8 cellular contexts compared by ENCODE assay signal in genomic region chr17:80454557-80455327, GRCh38. TPM values are rescaled to one million over a fixed set of nuclear protein-coding genes. Genes with fewer than 3 reads are reported as not detected.
DNase-seq lines count a peak whose midpoint lies in the region; ATAC-seq and TF ChIP-seq lines count a peak whose summit lies in the region.

No MANE protein-coding gene starts in this region.

- H3K9me3 ChIP-seq in SK-N-SH, result no peaks in the 10 kb centered on the region
- no peaks in the 10 kb centered on the region for H3K9me3 ChIP-seq in osteoblast (ENCODE audit: low read depth, low read length)
- H3K9me3 ChIP-seq in thoracic aorta, result no peaks in the 10 kb centered on the region

- no peaks in the 10 kb centered on the region for H3K9me3 Mint-ChIP-seq in activated naive CD8-positive, alpha-beta T cell (ENCODE audit: low read depth)
- peaks cover 17% of the 10 kb centered on the region for H3K9me3 Mint-ChIP-seq in glutamatergic neuron (ENCODE audit: unreplicated experiment)

- no peak for TF ChIP-seq RAD21 in SK-N-SH (IDR thresholded peaks at IDR 0.05; ENCODE audit: low read length)

- peak overlapping the region; percentile 79 to 97 for H3K27ac ChIP-seq in SK-N-SH (ENCODE audit: low read depth in 2 of 2, low read length in 1 of 2)
- H3K27ac ChIP-seq in osteoblast (ENCODE audit: low read depth, low read length), result peak overlapping the region; percentile 91
- peak overlapping the region; percentile 99 for H3K27ac ChIP-seq in thoracic aorta

- H3K4me1 ChIP-seq in SK-N-SH (ENCODE audit: control insufficient read depth in 1 of 2, insufficient read depth in 2 of 2, low read depth in 1 of 2, low read length in 1 of 2) (peaks cover 0 to 34% of the 10 kb centered on the region in 2 experiments; a peak in 1 of 4 replicates), osteoblast (ENCODE audit: insufficient read depth, low read length) (peaks cover 13% of the 10 kb centered on the region), thoracic aorta (ENCODE audit: control insufficient read depth in 1 of 2, low read depth in 2 of 2) (peaks cover 19 to 32% of the 10 kb centered on the region in 2 donors)

- H3K36me3 ChIP-seq in SK-N-SH (replicated peaks in 1 of 2; ENCODE audit: control insufficient read depth in 1 of 2, insufficient read depth in 2 of 2, low read length in 1 of 2), result no peaks in the 10 kb centered on the region
- H3K36me3 ChIP-seq in osteoblast (ENCODE audit: insufficient read depth, low read length), result no peaks in the 10 kb centered on the region
- H3K36me3 ChIP-seq in thoracic aorta, result no peaks in the 10 kb centered on the region

- peaks cover 5% of the 10 kb centered on the region for H3F3A ChIP-seq in SK-N-SH (replicated peaks; ENCODE audit: insufficient read depth)

- H3K79me2 ChIP-seq in SK-N-SH (ENCODE audit: insufficient read depth), result peaks cover 6% of the 10 kb centered on the region; the same call in 1 of the 2 replicates
- H3K79me2 ChIP-seq in osteoblast (ENCODE audit: insufficient read depth, low read length), result no peaks in the 10 kb centered on the region

- H3K27me3 ChIP-seq in SK-N-SH (ENCODE audit: insufficient read depth) (no peaks in the 10 kb centered on the region), osteoblast (ENCODE audit: insufficient read depth, low read length) (peaks cover 12% of the 10 kb centered on the region), thoracic aorta (replicated peaks; ENCODE audit: insufficient read depth) (no peaks in the 10 kb centered on the region)

- peaks cover 5% of the 10 kb centered on the region for H3K27me3 Mint-ChIP-seq in activated naive CD8-positive, alpha-beta T cell
- peaks cover 12% of the 10 kb centered on the region for H3K27me3 Mint-ChIP-seq in glutamatergic neuron (ENCODE audit: unreplicated experiment)

- peak overlapping the region; percentile 89 for H3K4me3 Mint-ChIP-seq in activated naive CD8-positive, alpha-beta T cell
- H3K4me3 Mint-ChIP-seq in glutamatergic neuron (ENCODE audit: unreplicated experiment), result peak overlapping the region; percentile 91

- H3K4me1 Mint-ChIP-seq in activated naive CD8-positive, alpha-beta T cell (ENCODE audit: low read depth), result peaks cover 18% of the 10 kb centered on the region
- peaks cover 35% of the 10 kb centered on the region for H3K4me1 Mint-ChIP-seq in glutamatergic neuron (ENCODE audit: low read depth, unreplicated experiment)

- 2% methylated on average over 10 of the region's 87 CpGs for WGBS in SK-N-SH (ENCODE audit: low lambda C conversion rate)

- H3K9ac ChIP-seq in SK-N-SH, result peak overlapping the region; percentile 97

- H3K27ac Mint-ChIP-seq in activated naive CD8-positive, alpha-beta T cell, result peak overlapping the region; percentile 94
- peak overlapping the region; percentile 93 for H3K27ac Mint-ChIP-seq in glutamatergic neuron (ENCODE audit: unreplicated experiment)

- H2AFZ ChIP-seq in SK-N-SH (ENCODE audit: low read depth) (peak overlapping the region; percentile 89), osteoblast (ENCODE audit: low read length) (peak overlapping the region; percentile 95)

- no peaks in the 10 kb centered on the region for H3K9me2 ChIP-seq in SK-N-SH

- H3K4me2 ChIP-seq in SK-N-SH (peak overlapping the region; percentile 100), osteoblast (ENCODE audit: insufficient read depth, low read length) (peak overlapping the region; percentile 91)

- no peak for TF ChIP-seq EP300 in SK-N-SH (IDR thresholded peaks at IDR 0.05; ENCODE audit: borderline replicate concordance in 1 of 2, low read depth in 1 of 2, low read length in 1 of 2)

- H4K20me1 ChIP-seq in SK-N-SH (ENCODE audit: insufficient read depth) (no peaks in the 10 kb centered on the region), osteoblast (ENCODE audit: insufficient read depth, low read length) (no peaks in the 10 kb centered on the region)

- ATAC-seq in HG02610 (IDR thresholded peaks at IDR 0.05; ENCODE audit: unreplicated experiment) (peak; percentile 83), thoracic aorta (ENCODE audit: insufficient number of reproducible peaks, low FRiP score, low read depth) (peak; percentile 78)

- TF ChIP-seq CTCF in GM10248 (IDR thresholded peaks at IDR 0.05; ENCODE audit: control extremely low read depth, extremely low read depth, low read depth, missing control alignments) (no peak), SK-N-SH (IDR thresholded peaks at IDR 0.05) (no peak; the same call in 1 of the 2 replicates), glutamatergic neuron (IDR thresholded peaks at IDR 0.05; ENCODE audit: partially characterized antibody, unreplicated experiment) (no peak), osteoblast (IDR thresholded peaks at IDR 0.05; ENCODE audit: extremely low read depth, low read depth, low read length) (no peak), thoracic aorta (IDR thresholded peaks at IDR 0.05) (no peak)

- CTCF ChIA-PET in GM10248 (lab: Yijun Ruan, JAX), result interaction anchor here (0.6 to 2.6 kb wide), 13 partner anchors 10 to 534 kb away, joined by 3 to 12 read pairs (median 4); partner anchors contain the start of genes GAA and RPTOR
- CTCF ChIA-PET in SK-N-SH (lab: Yijun Ruan, JAX), result interaction anchor here (0.8 to 3.6 kb wide), 15 partner anchors 9 to 515 kb away, joined by 3 to 15 read pairs (median 4); partner anchors contain the start of gene NPTX1

- H3K36me3 Mint-ChIP-seq in activated naive CD8-positive, alpha-beta T cell, result no peaks in the 10 kb centered on the region
- H3K36me3 Mint-ChIP-seq in glutamatergic neuron (ENCODE audit: unreplicated experiment), result no peaks in the 10 kb centered on the region

- POLR2A ChIA-PET in GM10248 (lab: Yijun Ruan, JAX), result interaction anchor here (0.7 to 1.2 kb wide), 3 partner anchors 10 to 17 kb away, joined by 3 to 6 read pairs (median 3); no protein-coding TSS in a partner anchor
- POLR2A ChIA-PET in SK-N-SH (lab: Yijun Ruan, JAX), result interaction anchor here (0.6 to 2.5 kb wide), 27 partner anchors 8 to 573 kb away, joined by 3 to 24 read pairs (median 4); partner anchors contain the start of genes ENDOV, GAA, NPTX1 and RPTOR

- DNase-seq in GM10248 (ENCODE audit: extremely low spot score) (peak; percentile 99), NCI-H1092 (lab: John Stamatoyannopoulos, UW) (peak; percentile 97), SK-N-SH (peak; percentile 100), glutamatergic neuron (peak; percentile 97), osteoblast (ENCODE audit: insufficient read length, low spot score, missing footprints) (peak; percentile 100), thoracic aorta (ENCODE audit: low spot score) (peak; percentile 73)

- H3K4me3 ChIP-seq in SK-N-SH (ENCODE audit: low read depth in 2 of 2, low read length in 1 of 2), result peak overlapping the region; percentile 71 to 78
- peak overlapping the region; percentile 89 for H3K4me3 ChIP-seq in osteoblast (ENCODE audit: insufficient read depth, low read length)
- H3K4me3 ChIP-seq in thoracic aorta, result peak overlapping the region; percentile 93

TF ChIP-seq in SK-N-SH, 30 proteins besides CTCF, POLR2A, EP300 and RAD21 (continues in another document):
- TF ChIP-seq RCOR1 (IDR thresholded peaks at IDR 0.05; ENCODE audit: low read length) (peak; percentile 3; the same call in 1 of the 2 replicates), SIN3A (IDR thresholded peaks at IDR 0.05; ENCODE audit: borderline replicate concordance, low read depth, low read length) (peak; percentile 96; the same call in 1 of the 2 replicates), ZBTB33 (IDR thresholded peaks at IDR 0.05; ENCODE audit: borderline replicate concordance, low read depth) (peak; percentile 100), RFX5 (IDR thresholded peaks at IDR 0.05; ENCODE audit: low read length) (peak; percentile 58), NRF1 (IDR thresholded peaks at IDR 0.05; ENCODE audit: low read depth, low read length) (peak; percentile 57), TAF1 (IDR thresholded peaks at IDR 0.05; ENCODE audit: borderline replicate concordance, low read depth, low read length) (peak; percentile 91; the same call in 1 of the 2 replicates), NFIC (IDR thresholded peaks at IDR 0.05; ENCODE audit: borderline replicate concordance) (no peak), ELF1 (IDR thresholded peaks at IDR 0.05) (peak; percentile 79), RXRA (IDR thresholded peaks at IDR 0.05; ENCODE audit: borderline replicate concordance, low read depth) (no peak), CHD2 (IDR thresholded peaks at IDR 0.05; ENCODE audit: low read length, partially characterized antibody) (peak; percentile 100)
- TF ChIP-seq, protein P1, sequence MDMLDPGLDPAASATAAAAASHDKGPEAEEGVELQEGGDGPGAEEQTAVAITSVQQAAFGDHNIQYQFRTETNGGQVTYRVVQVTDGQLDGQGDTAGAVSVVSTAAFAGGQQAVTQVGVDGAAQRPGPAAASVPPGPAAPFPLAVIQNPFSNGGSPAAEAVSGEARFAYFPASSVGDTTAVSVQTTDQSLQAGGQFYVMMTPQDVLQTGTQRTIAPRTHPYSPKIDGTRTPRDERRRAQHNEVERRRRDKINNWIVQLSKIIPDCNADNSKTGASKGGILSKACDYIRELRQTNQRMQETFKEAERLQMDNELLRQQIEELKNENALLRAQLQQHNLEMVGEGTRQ (IDR thresholded peaks at IDR 0.05; ENCODE audit: borderline replicate concordance, low read depth, low read length), result 0 out of 2 replicates have a peak, but pooled peaks have one; percentile 3

RNA-seq across cellular contexts. Expression of gene NPTX1, which starts 21.7 kb away (rescaled TPM):
- 0.05 and 0.16 TPM in 2 replicates for polyA plus RNA-seq in SK-N-SH (2012; rRNA removed)
- polyA plus RNA-seq in SK-N-SH (2012; cell fraction: cytosol; rRNA removed), result 0.01 and 0.03 TPM in 2 replicates
- polyA plus RNA-seq in SK-N-SH (2012; cell fraction: nucleus; rRNA removed), result 0.05 and 0.38 TPM in 2 replicates
- total RNA-seq in glutamatergic neuron (ENCODE audit: unreplicated experiment) (18.1 TPM), osteoblast (under 0.01 and 0.29 TPM in 2 replicates), thoracic aorta (under 1 TPM; 0.56 to 0.68 TPM)

RNA-seq across cellular contexts. Expression of gene ENDOV, which starts 39.8 kb away (rescaled TPM):
- 83.6 and 90.3 TPM in 2 replicates for polyA plus RNA-seq in SK-N-SH (2012; rRNA removed)
- 36.1 and 50.0 TPM in 2 replicates for polyA plus RNA-seq in SK-N-SH (2012; cell fraction: cytosol; rRNA removed)
- polyA plus RNA-seq in SK-N-SH (2012; cell fraction: nucleus; rRNA removed), result 181 and 203 TPM in 2 replicates
- 42.1 TPM for total RNA-seq in glutamatergic neuron (ENCODE audit: unreplicated experiment)
- 19.5 and 25.9 TPM in 2 replicates for total RNA-seq in osteoblast
- 10 to 100 TPM; 27.3 to 46.7 TPM for total RNA-seq in thoracic aorta

Comparison
In these comparisons a context has a peak if more than half of its experiments do, and no peak if none do; other contexts are left out.
1. Peak in every context shown above with its lines: DNase-seq, ATAC-seq, H3K4me3 ChIP-seq and H3K27ac ChIP-seq.
2. RNA of gene NPTX1, which starts 21.7 kb away (total RNA-seq): 18.1 TPM in glutamatergic neuron (single experiment); 0.56 to 0.68 TPM in thoracic aorta and under 0.01 to 0.29 TPM in osteoblast; every median in the first group is over 10 times any median in the second.